In the genomic region with DNA sequence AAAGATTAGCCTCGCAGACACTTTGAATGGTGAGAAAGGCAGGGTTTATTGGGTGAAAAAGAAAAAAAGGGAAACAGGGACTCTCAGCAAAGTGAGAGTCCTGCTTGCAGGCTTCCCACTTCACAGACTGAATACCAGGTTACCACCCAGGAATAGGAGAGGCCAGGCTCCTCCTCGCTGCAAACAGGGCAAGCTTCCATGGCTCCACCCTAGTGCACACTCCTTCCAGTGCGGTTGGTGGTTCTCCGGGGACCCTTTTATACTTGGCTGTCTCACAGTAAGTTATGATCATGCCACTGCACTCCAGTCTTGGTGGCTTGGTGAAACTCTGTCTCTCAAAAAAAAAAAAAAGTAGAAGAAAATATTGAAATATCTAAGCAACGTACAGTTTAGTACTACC, we compare ENCODE assay signal across 19 cellular contexts. TPM values are rescaled to one million over a fixed set of nuclear protein-coding genes. Genes with fewer than 3 reads are reported as not detected.
DNase-seq lines count a peak whose midpoint lies in the region; ATAC-seq and TF ChIP-seq lines count a peak whose summit lies in the region.
"Had no signal": no experiment of that assay in that cellular context is flagged by ENCODE, and none has a peak within 500 bp of the region (broad histone marks: within the 10 kb centered on the region; RNA-seq: fewer than 3 reads in every experiment).

No MANE protein-coding gene starts in this region.

- DNase-seq in left lung (peak; percentile 19 to 37), lower lobe of right lung (no peak), posterior vena cava (ENCODE audit: low spot score) (peak; percentile 66)
- DNase-seq in stimulated activated CD4-positive, alpha-beta T cell treated with anti-CD3 and anti-CD28 coated beads, Interleukin-2, amount 100 ng/mL, for 24 hours = no peak
- DNase-seq: 8988T; ACHN; BE2C; C1 segment of cervical spinal cord; CD4-positive, alpha-beta memory T cell; CD4-positive, CD25-positive, alpha-beta regulatory T cell; CD8-positive, alpha-beta memory T cell; COR-L47; DMS 273 treated with DMSO at 0.1 percent for 48 hours; DMS153; DMS79 treated with DMSO at 0.1 percent for 48 hours; GF-D8 had no signal

- intact Hi-C loops in left lung (cut with DNase I) = no loop called here
- intact Hi-C loops in lower lobe of right lung (cut with DNase I) = no loop called here
- intact Hi-C loops in posterior vena cava (cut with DNase I) = no loop called here

- H3K27me3 ChIP-seq in left lung (no peaks in the 10 kb centered on the region), lower lobe of right lung (ENCODE audit: low read depth) (no peaks in the 10 kb centered on the region)
- H3K27me3 ChIP-seq: BE2C, BLaER1 had no signal

- TF ChIP-seq CTCF in left lung (IDR thresholded peaks at IDR 0.05) (no peak), lower lobe of right lung (IDR thresholded peaks at IDR 0.05) (no peak)

- H3K9me3 ChIP-seq in left lung (no peaks in the 10 kb centered on the region), lower lobe of right lung (no peaks in the 10 kb centered on the region)
- H3K9me3 ChIP-seq: BE2C, BLaER1 had no signal

- peak; percentile 95 for ATAC-seq in left lung
- ATAC-seq in lower lobe of right lung = peak; percentile 58 to 71
- no peak for ATAC-seq in GM21786 (IDR thresholded peaks at IDR 0.05; ENCODE audit: unreplicated experiment)
- no peak for ATAC-seq in GM21360 (IDR thresholded peaks at IDR 0.05; ENCODE audit: unreplicated experiment)

- H3K27ac ChIP-seq in left lung (no peak overlapping the region), lower lobe of right lung (no peak overlapping the region)
- H3K27ac ChIP-seq: BLaER1 had no signal

- H3K4me3 ChIP-seq in left lung = no peak overlapping the region
- H3K4me3 ChIP-seq in lower lobe of right lung = no peak overlapping the region
- H3K4me3 ChIP-seq: BLaER1 had no signal

- H3K4me1 ChIP-seq in left lung (no peaks in the 10 kb centered on the region), lower lobe of right lung (no peaks in the 10 kb centered on the region)
- H3K4me1 ChIP-seq: BE2C, BLaER1 had no signal

- H3K36me3 ChIP-seq in left lung (no peaks in the 10 kb centered on the region), lower lobe of right lung (no peaks in the 10 kb centered on the region)
- H3K36me3 ChIP-seq: BE2C, BLaER1 had no signal

RNA-seq across cellular contexts. Expression of gene CDH8, which starts 30.5 kb away (rescaled TPM):
- total RNA-seq in left lung (1 to 10 TPM in 1 of 2 donors, under 1 TPM in 1; 0.17 to 1.0 TPM), lower lobe of right lung (0.71 TPM), posterior vena cava (1 to 10 TPM; 1.3 to 1.6 TPM)
- total RNA-seq: CD4-positive, alpha-beta memory T cell; CD4-positive, CD25-positive, alpha-beta regulatory T cell; CD8-positive, alpha-beta memory T cell had no signal

Comparison
In these comparisons a context has a peak if more than half of its experiments do, and no peak if none do; other contexts are left out.
1. ATAC-seq: peak in left lung (single experiment) and lower lobe of right lung (2 of 2); none in GM21786 (single experiment) and GM21360 (single experiment).
2. DNase-seq: peak in left lung (2 of 2) and posterior vena cava (single experiment); none in lower lobe of right lung (single experiment) and stimulated activated CD4-positive, alpha-beta T cell treated with anti-CD3 and anti-CD28 coated beads, Interleukin-2, amount 100 ng/mL, for 24 hours (0 of 2).